Comparison of ENCODE assay signal across 26 cellular contexts in genomic region chr1:226607821-226608220, GRCh38. TPM values are rescaled to one million over a fixed set of nuclear protein-coding genes. Genes with fewer than 3 reads are reported as not detected.
"Had no signal": no experiment of that assay in that cellular context is flagged by ENCODE, and none has a peak within 500 bp of the region (broad histone marks: within the 10 kb centered on the region; RNA-seq: fewer than 3 reads in every experiment).

No MANE protein-coding gene starts in this region.

- H3K9me3 Mint-ChIP-seq: activated B cell treated with CpG ODN at 0.5 μM for 24 hours; activated CD4-positive, alpha-beta memory T cell treated with anti-CD3 and anti-CD28 coated beads for 36 hours; activated CD4-positive, alpha-beta T cell treated with anti-CD3 and anti-CD28 coated beads, Interleukin-2, amount 10 ng/mL, durations not matched to agents 7 days and 5 days; activated T-cell treated with anti-CD3 and anti-CD28 coated beads, Interleukin-2, amount 50 U/mL, for 4 hours; central memory CD8-positive, alpha-beta T cell had no signal

- H3K36me3 Mint-ChIP-seq: activated CD4-positive, alpha-beta memory T cell treated with anti-CD3 and anti-CD28 coated beads for 36 hours had no signal

- DNase-seq: activated B cell treated with CpG ODN at 0.5 μM for 24 hours; activated CD4-positive, alpha-beta memory T cell treated with anti-CD3 and anti-CD28 coated beads for 36 hours; activated CD4-positive, alpha-beta T cell treated with anti-CD3 and anti-CD28 coated beads, Interleukin-2, amount 10 ng/mL, durations not matched to agents 7 days and 5 days; activated CD8-positive, alpha-beta memory T cell treated with anti-CD3 and anti-CD28 coated beads for 24 hours; activated naive CD4-positive, alpha-beta T cell treated with anti-CD3 and anti-CD28 coated beads, Interleukin-2, amount 50 U/mL, for 16 hours; activated T-cell treated with anti-CD3 and anti-CD28 coated beads, Interleukin-2, amount 50 U/mL, for 4 hours; amniotic stem cell; body of pancreas; Karpas-422; MM.1S; NCI-H1105; NCI-H1436; NCI-H1694 treated with DMSO at 0.1 percent for 48 hours; NCI-H2029 treated with DMSO at 0.1 percent for 48 hours; NCI-H345; NCI-H510A treated with DMSO at 0.1 percent for 48 hours; NCI-H69; NK-92 treated with Interleukin-12 subunit alpha and Interleukin-12 subunit beta, amount 100 ng/mL, for 24 hours; SHP77; T-helper 2 cell; T1000 had no signal

- H3K4me3 Mint-ChIP-seq: activated B cell treated with CpG ODN at 0.5 μM for 24 hours; activated CD4-positive, alpha-beta memory T cell treated with anti-CD3 and anti-CD28 coated beads for 36 hours; activated CD4-positive, alpha-beta T cell treated with anti-CD3 and anti-CD28 coated beads, Interleukin-2, amount 10 ng/mL, durations not matched to agents 7 days and 5 days; activated T-cell treated with anti-CD3 and anti-CD28 coated beads, Interleukin-2, amount 50 U/mL, for 4 hours; central memory CD8-positive, alpha-beta T cell had no signal

- H3K4me3 ChIP-seq: ascending aorta, body of pancreas, K562, Peyer's patch had no signal

- H3K27ac Mint-ChIP-seq: activated B cell treated with CpG ODN at 0.5 μM for 24 hours; activated CD4-positive, alpha-beta memory T cell treated with anti-CD3 and anti-CD28 coated beads for 36 hours; activated CD4-positive, alpha-beta T cell treated with anti-CD3 and anti-CD28 coated beads, Interleukin-2, amount 10 ng/mL, durations not matched to agents 7 days and 5 days had no signal

- H3K36me3 ChIP-seq: ascending aorta, Peyer's patch had no signal

- H3K27ac ChIP-seq: ascending aorta, body of pancreas, Peyer's patch had no signal

- H3K27me3 Mint-ChIP-seq: activated CD4-positive, alpha-beta memory T cell treated with anti-CD3 and anti-CD28 coated beads for 36 hours; activated CD4-positive, alpha-beta T cell treated with anti-CD3 and anti-CD28 coated beads, Interleukin-2, amount 10 ng/mL, durations not matched to agents 7 days and 5 days had no signal

- H3K9me3 ChIP-seq: ascending aorta, body of pancreas, Peyer's patch had no signal

- ATAC-seq: activated T-cell treated with anti-CD3 and anti-CD28 coated beads, Interleukin-2, amount 50 U/mL, for 4 hours; body of pancreas had no signal

- H3K27me3 ChIP-seq: ascending aorta, body of pancreas, Peyer's patch had no signal

RNA-seq across cellular contexts. Expression of gene STUM, which starts 59.3 kb away (rescaled TPM):
- total RNA-seq: activated CD4-positive, alpha-beta memory T cell treated with anti-CD3 and anti-CD28 coated beads for 36 hours; activated CD4-positive, alpha-beta T cell treated with anti-CD3 and anti-CD28 coated beads, Interleukin-2, amount 10 ng/mL, durations not matched to agents 7 days and 5 days; activated T-cell treated with anti-CD3 and anti-CD28 coated beads, Interleukin-2, amount 50 U/mL, for 4 hours; bronchial epithelial cell; K562 had no signal
- polyA plus RNA-seq: K562 had no signal
